Comparison of ENCODE assay signal across 14 cellular contexts in the genomic region with DNA sequence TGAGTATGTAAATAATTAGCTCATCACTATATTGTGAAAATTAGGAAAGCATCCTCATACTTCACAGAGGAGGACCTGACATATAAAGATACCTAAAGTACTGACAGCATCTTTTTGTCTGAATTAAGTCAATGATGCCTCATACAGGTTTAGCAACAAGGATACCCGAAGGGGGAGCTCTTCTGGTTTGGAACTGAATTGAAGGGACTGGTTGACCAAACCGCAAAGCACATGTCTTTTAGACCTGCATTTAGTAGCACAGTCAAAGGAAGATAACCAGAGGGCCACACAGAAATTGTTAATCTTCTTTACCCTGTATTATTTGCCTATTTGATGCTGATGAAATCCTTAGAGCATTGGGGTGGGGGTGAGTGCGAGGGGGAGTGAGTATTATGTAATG. TPM values are rescaled to one million over a fixed set of nuclear protein-coding genes. Genes with fewer than 3 reads are reported as not detected.
DNase-seq lines count a peak whose midpoint lies in the region; ATAC-seq, FAIRE-seq and TF ChIP-seq lines count a peak whose summit lies in the region.
"Had no signal": no experiment of that assay in that cellular context is flagged by ENCODE, and none has a peak within 500 bp of the region (broad histone marks: within the 10 kb centered on the region; RNA-seq: fewer than 3 reads in every experiment).

No MANE protein-coding gene starts in this region.

- no peak for FAIRE-seq in GM12878 (lab: Jason Lieb, UNC)
- FAIRE-seq: keratinocyte had no signal

- POLR2A ChIA-PET in GM12878 (lab: Charles Lee), result no interaction called here

- H3K9ac ChIP-seq in GM12878 (ENCODE audit: control insufficient read depth, insufficient read depth, low read length), result no peak overlapping the region

- intact Hi-C loops in GM12878 (cut with micrococcal nuclease; ENCODE audit: unreplicated experiment) (loop anchor here (10.0 kb wide), 1 partner anchor 117 kb away; no protein-coding TSS in a partner anchor), stomach (cut with DNase I; ENCODE audit: low total_unique reads) (no loop called here)

- DNase-seq in SIG-M5 treated with dmso at 0.1 percent for 504 hours (lab: John Stamatoyannopoulos, UW; ENCODE audit: unreplicated experiment) (peak; percentile 46), SIG-M5 (lab: John Stamatoyannopoulos, UW) (no peak), NAMALWA (ENCODE audit: low spot score) (peak; percentile 54), GM12878 (ENCODE audit: low read depth, low spot score) (peak; percentile 9), stomach (peak; percentile 16), C1 segment of cervical spinal cord (lab: John Stamatoyannopoulos, UW) (no peak), putamen (ENCODE audit: low spot score) (no peak), HK-2 (ENCODE audit: unreplicated experiment) (no peak)
- DNase-seq: activated T-cell treated with anti-CD3 and anti-CD28 coated beads, Interleukin-2, amount 50 U/mL, for 72 hours; CD4-positive, alpha-beta T cell; dorsolateral prefrontal cortex had no signal

- no peak overlapping the region for H3K4me2 ChIP-seq in GM12878 (ENCODE audit: control insufficient read depth, insufficient read depth)

- peak; percentile 88 for ATAC-seq in GM12878
- ATAC-seq: activated T-cell treated with anti-CD3 and anti-CD28 coated beads, Interleukin-2, amount 50 U/mL, for 72 hours; Right ventricle myocardium inferior had no signal

- no peaks in the 10 kb centered on the region for H3K36me3 ChIP-seq in GM12878 (ENCODE audit: control insufficient read depth in 2 of 2, insufficient read depth in 2 of 2, low read length in 1 of 2)
- no peaks in the 10 kb centered on the region for H3K36me3 ChIP-seq in stomach

- 2% methylated on average over 3 of the region's 3 CpGs for WGBS in GM12878 (ENCODE audit: insufficient coverage, insufficient replicate concordance, low lambda C conversion rate, missing lambda C conversion rate)
- 17 to 36% (median 26%) methylated on average over 3 of the region's 3 CpGs for WGBS in stomach, 5 donors

- peak; percentile 23 to 47 (median 33); a peak in 4 of 6 replicates for TF ChIP-seq CTCF in GM12878 (IDR thresholded peaks at IDR 0.05 in 2 of 3, conservative IDR thresholded peaks at IDR 0.05 in 1 of 3; ENCODE audit: control insufficient read depth in 2 of 3, extremely low read depth in 1 of 3, insufficient read depth in 1 of 3, low read depth in 3 of 3, low read length in 3 of 3)
- TF ChIP-seq CTCF in stomach (IDR thresholded peaks at IDR 0.05), result no peak

- peak; percentile 46 for TF ChIP-seq RAD21 in GM12878 (IDR thresholded peaks at IDR 0.05; ENCODE audit: insufficient read depth, low read depth, low read length)

- H4K20me1 ChIP-seq in GM12878 (ENCODE audit: control insufficient read depth, insufficient read depth), result no peaks in the 10 kb centered on the region

- no peak overlapping the region for H3K27ac ChIP-seq in GM12878 (ENCODE audit: control insufficient read depth, insufficient read depth)
- H3K27ac ChIP-seq in stomach, result no peak overlapping the region
- H3K27ac ChIP-seq: dorsolateral prefrontal cortex had no signal

- CTCF ChIA-PET in GM12878 (lab: Yijun Ruan, JAX), result interaction anchor here (0.7 to 1.4 kb wide), 5 partner anchors 18 to 167 kb away, joined by 3 read pairs; no protein-coding TSS in a partner anchor

- TF ChIP-seq POLR2A in GM12878 (IDR thresholded peaks at IDR 0.05; ENCODE audit: low read depth, low read length), result no peak
- no peak for TF ChIP-seq POLR2A in stomach (IDR thresholded peaks at IDR 0.05)

- H3K9me3 ChIP-seq in GM12878 (replicated peaks; ENCODE audit: control insufficient read depth, insufficient read depth, low read length) (no peaks in the 10 kb centered on the region), stomach (no peaks in the 10 kb centered on the region)

- RAD21 ChIA-PET in GM12878 (lab: Charles Lee; ENCODE audit: unreplicated experiment), result interaction anchor here (0.9 to 1.5 kb wide), 3 partner anchors 32 to 166 kb away, joined by 3 to 5 read pairs (median 3); no protein-coding TSS in a partner anchor

- H3K27me3 ChIP-seq in GM12878 (replicated peaks in 1 of 2; ENCODE audit: control insufficient read depth in 2 of 2, insufficient read depth in 2 of 2, low read length in 1 of 2) (no peaks in the 10 kb centered on the region), stomach (peaks cover 0 to 42% (median 4%) of the 10 kb centered on the region in 3 donors)

- in situ Hi-C loops in GM12878 (cut with MboI), result no loop called here

- SMC1A ChIA-PET in GM12878 (lab: Charles Lee; ENCODE audit: uncharacterized antibody, unreplicated experiment), result interaction anchor here (0.7 to 1.4 kb wide), 4 partner anchors 25 to 105 kb away, joined by 3 to 4 read pairs (median 4); no protein-coding TSS in a partner anchor

- TF ChIP-seq EP300 in GM12878 (IDR thresholded peaks at IDR 0.05; ENCODE audit: borderline replicate concordance in 1 of 2, control insufficient read depth in 1 of 2, low read depth in 2 of 2, low read length in 2 of 2) (no peak), stomach (IDR thresholded peaks at IDR 0.05) (no peak)

- H3K4me3 ChIP-seq in GM12878, result no peak overlapping the region
- H3K4me3 ChIP-seq in stomach, result no peak overlapping the region
- H3K4me3 ChIP-seq: dorsolateral prefrontal cortex had no signal

- no peak overlapping the region for H2AFZ ChIP-seq in GM12878 (ENCODE audit: control insufficient read depth, low read depth, low read length)

- H3K79me2 ChIP-seq in GM12878 (ENCODE audit: control insufficient read depth, insufficient read depth, low read length), result no peaks in the 10 kb centered on the region

- H3K4me1 ChIP-seq in GM12878 (ENCODE audit: control insufficient read depth, insufficient read depth, low read length) (no peaks in the 10 kb centered on the region), stomach (no peaks in the 10 kb centered on the region)

- no TSS peak for BruUV-seq in GM12878 (replicated peaks; lab: Mats Ljungman, UMichigan)

TF ChIP-seq in GM12878, 131 proteins besides CTCF, POLR2A, EP300 and RAD21:
- TF ChIP-seq BHLHE40 (IDR thresholded peaks at IDR 0.05; ENCODE audit: borderline replicate concordance in 1 of 2, low read depth in 2 of 2, low read length in 1 of 2), result peak; percentile 31 to 56; a peak in 2 of 4 replicates
- TF ChIP-seq RUNX3 (IDR thresholded peaks at IDR 0.05; ENCODE audit: low read length), result peak; percentile 82
- no peak for TF ChIP-seq ZNF217 (IDR thresholded peaks at IDR 0.05)
- TF ChIP-seq CHD4 (IDR thresholded peaks at IDR 0.05), result no peak
- peak; percentile 66; the same call in 1 of the 2 replicates for TF ChIP-seq SMC3 (IDR thresholded peaks at IDR 0.05; ENCODE audit: borderline replicate concordance, low read length)

RNA-seq across cellular contexts. Expression of gene WT1, which starts 12.9 kb away (rescaled TPM):
- 0.40 and 0.56 TPM in 2 replicates for total RNA-seq in GM12878 (2013; cell fraction: nucleolus; rRNA removed)
- not detected in 2 replicates for total RNA-seq in GM12878 (2014; rRNA removed)
- total RNA-seq in GM12878 (2014; rRNA removed; fragmentation: Illumina TruSeq; extraction: Trizol), result 0.05 TPM in 1 of 2 replicates, not detected in the other
- not detected in 2 replicates for total RNA-seq in GM12878 (2021)
- 0.09 TPM for polyA plus RNA-seq in GM12878 (2011; ENCODE audit: low read depth)
- 0.37 and 0.69 TPM in 2 replicates for polyA plus RNA-seq in GM12878 (2011; rRNA removed)
- polyA plus RNA-seq in GM12878 (2011; cell fraction: cytosol; rRNA removed), result 0.30 and 0.39 TPM in 2 replicates
- 0.06 and 0.28 TPM in 2 replicates for polyA plus RNA-seq in GM12878 (2011; cell fraction: nucleus; rRNA removed)
- polyA plus RNA-seq in GM12878 (2012), result 0.08 TPM in 1 of 2 replicates, not detected in the other
- not detected in 2 replicates for polyA plus RNA-seq in GM12878 (2014; fragmentation: Illumina TruSeq; extraction: Trizol)
- not detected for polyA plus RNA-seq in GM12878 (2014; fragmentation: Nextera tagmentation; extraction: Ambion mirVana)
- 0.03 and 0.08 TPM in 2 replicates for polyA plus RNA-seq in GM12878 (2014; rRNA removed)
- under 1 TPM in 1 of 2 experiments, not detected in 1; 0.07 TPM for polyA plus RNA-seq in GM12878 (2016; fragmentation: Nextera tagmentation; extraction: Ambion mirVana)
- polyA minus RNA-seq in GM12878 (2011; rRNA and poly(A)+ RNA removed), result 0.15 and 0.36 TPM in 2 replicates
- not detected in 2 replicates for polyA minus RNA-seq in GM12878 (2011; cell fraction: cytosol; rRNA and poly(A)+ RNA removed)
- polyA minus RNA-seq in GM12878 (2011; cell fraction: nucleus; rRNA and poly(A)+ RNA removed), result 0.12 and 0.19 TPM in 2 replicates
- total RNA-seq in stomach, result 1 to 10 TPM in 1 of 5 donors, not detected in 4; 3.1 TPM
- polyA plus RNA-seq in stomach, result under 1 TPM in 1 of 3 donors, not detected in 2; 0.31 TPM
- total RNA-seq: activated T-cell treated with anti-CD3 and anti-CD28 coated beads, Interleukin-2, amount 50 U/mL, for 72 hours; CD4-positive, alpha-beta T cell; skeletal muscle tissue had no signal
- polyA plus RNA-seq: keratinocyte had no signal

Comparison
In these comparisons a context has a peak if more than half of its experiments do, and no peak if none do; other contexts are left out.
1. DNase-seq: peak in SIG-M5 treated with dmso at 0.1 percent for 504 hours (single experiment), NAMALWA (single experiment), GM12878 (single experiment) and stomach (single experiment); none in SIG-M5 (single experiment), C1 segment of cervical spinal cord (0 of 14), putamen (single experiment) and HK-2 (single experiment).
2. CTCF ChIP-seq: peak in GM12878 (3 of 3); none in stomach (0 of 7).